In genomic region chr13:79776538-79776937, GRCh38 we compare ENCODE assay signal across 11 cellular contexts.
DNase-seq lines count a peak whose midpoint lies in the region; ATAC-seq and TF ChIP-seq lines count a peak whose summit lies in the region.
"Had no signal": no experiment of that assay in that cellular context is flagged by ENCODE, and none has a peak within 500 bp of the region (broad histone marks: within the 10 kb centered on the region; RNA-seq: fewer than 3 reads in every experiment).

No MANE protein-coding gene starts in this region.

- no peak overlapping the region for H3K27ac Mint-ChIP-seq in activated T-helper 17 cell treated with anti-CD3 and anti-CD28 coated beads, Interleukin-2, amount 50 U/mL, for 72 hours

- H3K36me3 Mint-ChIP-seq in activated T-helper 17 cell treated with anti-CD3 and anti-CD28 coated beads, Interleukin-2, amount 50 U/mL, for 72 hours (ENCODE audit: low read depth) = no peaks in the 10 kb centered on the region

- H3K36me3 ChIP-seq in mammary epithelial cell (ENCODE audit: insufficient read depth, low read length) (no peaks in the 10 kb centered on the region), breast epithelium (no peaks in the 10 kb centered on the region), SJSA1 (no peaks in the 10 kb centered on the region)
- H3K36me3 ChIP-seq: Peyer's patch, right lobe of liver had no signal

- H3K4me2 ChIP-seq in mammary epithelial cell (ENCODE audit: insufficient read depth, low read depth, low read length) = no peak overlapping the region

- CTCF ChIA-PET in mammary epithelial cell (lab: Charles Lee; ENCODE audit: low non-redundant PET) = no interaction called here

- intact Hi-C loops in mammary epithelial cell (cut with micrococcal nuclease) = loop anchor here (1.0 to 5.0 kb wide), 7 partner anchors 97 to 1241 kb away; partner anchors contain the start of gene SPRY2
- intact Hi-C loops in breast epithelium (cut with DNase I; ENCODE audit: low total_unique reads) = no loop called here

- peaks cover 7% of the 10 kb centered on the region for H3K9me3 Mint-ChIP-seq in activated T-helper 17 cell treated with anti-CD3 and anti-CD28 coated beads, Interleukin-2, amount 50 U/mL, for 72 hours

- no TSS peak for BruUV-seq in mammary epithelial cell (replicated peaks; lab: Mats Ljungman, UMichigan)

- no peak overlapping the region for H3K4me3 ChIP-seq in mammary epithelial cell (replicated peaks in 1 of 3; ENCODE audit: insufficient read depth in 1 of 3, low read depth in 2 of 3, low read length in 3 of 3)
- no peak overlapping the region for H3K4me3 ChIP-seq in breast epithelium
- no peak overlapping the region for H3K4me3 ChIP-seq in SJSA1
- H3K4me3 ChIP-seq: Peyer's patch, right lobe of liver had no signal

- H3K9ac ChIP-seq in mammary epithelial cell (ENCODE audit: insufficient read depth, low read length) = no peak overlapping the region

- H3K27me3 ChIP-seq in mammary epithelial cell (ENCODE audit: insufficient read depth, low read length) (no peaks in the 10 kb centered on the region), breast epithelium (no peaks in the 10 kb centered on the region), SJSA1 (replicated peaks) (no peaks in the 10 kb centered on the region)
- H3K27me3 ChIP-seq: Peyer's patch, right lobe of liver had no signal

- H3K4me1 Mint-ChIP-seq in activated T-helper 17 cell treated with anti-CD3 and anti-CD28 coated beads, Interleukin-2, amount 50 U/mL, for 72 hours = no peaks in the 10 kb centered on the region

- in situ Hi-C loops in mammary epithelial cell (cut with MboI; ENCODE audit: low sequenced_read_pairs in 2 of 2) = loop anchor here in 1 of 2 donors (10.0 kb wide), 1 partner anchor 558 kb away; no protein-coding TSS in a partner anchor

- no peak for ATAC-seq in activated T-helper 17 cell treated with anti-CD3 and anti-CD28 coated beads, Interleukin-2, amount 50 U/mL, for 72 hours (replicated peaks)
- no peak for ATAC-seq in GM19395 (IDR thresholded peaks at IDR 0.05; ENCODE audit: unreplicated experiment)

- H4K20me1 ChIP-seq in mammary epithelial cell (ENCODE audit: insufficient read depth, low read length) = no peaks in the 10 kb centered on the region

- H3K79me2 ChIP-seq in mammary epithelial cell (ENCODE audit: insufficient read depth, low read length) = no peaks in the 10 kb centered on the region

- peak overlapping the region; percentile 4 for H2AFZ ChIP-seq in mammary epithelial cell (ENCODE audit: low read depth, low read length)

- peaks cover 29% of the 10 kb centered on the region for H3K4me1 ChIP-seq in mammary epithelial cell (ENCODE audit: insufficient read depth, low read length)
- no peaks in the 10 kb centered on the region for H3K4me1 ChIP-seq in breast epithelium
- peaks cover 29% of the 10 kb centered on the region for H3K4me1 ChIP-seq in SJSA1 (replicated peaks)
- H3K4me1 ChIP-seq: right lobe of liver had no signal

- H3K27me3 Mint-ChIP-seq in activated T-helper 17 cell treated with anti-CD3 and anti-CD28 coated beads, Interleukin-2, amount 50 U/mL, for 72 hours = no peaks in the 10 kb centered on the region

- no peak overlapping the region for H3K27ac ChIP-seq in mammary epithelial cell (ENCODE audit: insufficient read depth, low read depth, low read length)
- H3K27ac ChIP-seq in breast epithelium = no peak overlapping the region
- peak overlapping the region; percentile 52 for H3K27ac ChIP-seq in SJSA1
- H3K27ac ChIP-seq: right lobe of liver had no signal

- TF ChIP-seq POLR2A in breast epithelium (IDR thresholded peaks at IDR 0.05) = no peak

- dilution Hi-C loops in mammary epithelial cell (cut with HindIII; ENCODE audit: low sequenced_read_pairs) = no loop called here

- no peak for DNase-seq in mammary epithelial cell
- DNase-seq in breast epithelium (ENCODE audit: low spot score in 2 of 2) = no peak
- peak in 1 of 2 experiments; percentile 75 for DNase-seq in SJSA1 (ENCODE audit: low read depth in 1 of 2, low spot score in 2 of 2)
- peak; percentile 30 for DNase-seq in fibroblast of the conjunctiva (ENCODE audit: low read depth)
- no peak for DNase-seq in activated CD4-positive, alpha-beta T cell treated with anti-CD3 and anti-CD28 coated beads for 48 hours
- no peak for DNase-seq in T1000 (lab: John Stamatoyannopoulos, UW)
- DNase-seq: activated CD8-positive, alpha-beta memory T cell treated with anti-CD3 and anti-CD28 coated beads, Interleukin-2, amount 50 U/mL, for 48 hours; right lobe of liver had no signal

- H3K9me3 ChIP-seq in mammary epithelial cell (replicated peaks; ENCODE audit: insufficient read depth, low read length) (no peaks in the 10 kb centered on the region), breast epithelium (peaks cover 0 to 5% of the 10 kb centered on the region in 2 donors), SJSA1 (replicated peaks) (no peaks in the 10 kb centered on the region)
- H3K9me3 ChIP-seq: Peyer's patch, right lobe of liver had no signal

- H3K4me3 Mint-ChIP-seq in activated T-helper 17 cell treated with anti-CD3 and anti-CD28 coated beads, Interleukin-2, amount 50 U/mL, for 72 hours = no peak overlapping the region

- 94% methylated on average over 1 of the region's 1 CpG for WGBS in mammary epithelial cell (ENCODE audit: low coverage, missing lambda C conversion rate)

- no peak for TF ChIP-seq CTCF in mammary epithelial cell (conservative IDR thresholded peaks at IDR 0.05 in 1 of 2, IDR thresholded peaks at IDR 0.05 in 1 of 2; ENCODE audit: extremely low read depth in 1 of 2, insufficient read depth in 1 of 2, low read depth in 1 of 2, low read length in 2 of 2)
- TF ChIP-seq CTCF in breast epithelium (IDR thresholded peaks at IDR 0.05) = no peak
